In genomic region chr9:35814106-35814840, GRCh38 we compare ENCODE assay signal across 8 cellular contexts. TPM values are rescaled to one million over a fixed set of nuclear protein-coding genes. Genes with fewer than 3 reads are reported as not detected.
DNase-seq lines count a peak whose midpoint lies in the region; ATAC-seq and TF ChIP-seq lines count a peak whose summit lies in the region.

No MANE protein-coding gene starts in this region.

- TSS peak; percentile 42 for BruUV-seq in HCT116 (replicated peaks; lab: Mats Ljungman, UMichigan)

- no peaks in the 10 kb centered on the region for H3K79me2 ChIP-seq in HCT116 (ENCODE audit: insufficient read depth, low read length)

- peak in 2 of 3 experiments; percentile 22 to 30; a peak in 3 of 6 replicates for TF ChIP-seq CTCF in HCT116 (IDR thresholded peaks at IDR 0.05 in 2 of 3, conservative IDR thresholded peaks at IDR 0.05 in 1 of 3; ENCODE audit: borderline replicate concordance in 1 of 3, insufficient read depth in 1 of 3, low read depth in 2 of 3, low read length in 2 of 3)
- peak; percentile 37; the same call in 1 of the 2 replicates for TF ChIP-seq CTCF in LNCaP clone FGC (IDR thresholded peaks at IDR 0.05; ENCODE audit: control insufficient read depth, extremely low read depth, insufficient read depth)
- peak; percentile 28; the same call in 1 of the 2 replicates for TF ChIP-seq CTCF in WI38 (IDR thresholded peaks at IDR 0.05; ENCODE audit: low read depth, low read length)

- POLR2A ChIA-PET in HCT116 (lab: Charles Lee), result interaction anchor here (1.2 to 1.3 kb wide), 2 partner anchors 14 to 68 kb away, joined by 3 read pairs; no protein-coding TSS in a partner anchor

- H4K20me1 ChIP-seq in HCT116 (ENCODE audit: insufficient read depth), result no peaks in the 10 kb centered on the region

- H3K4me1 ChIP-seq in HCT116 (ENCODE audit: control insufficient read depth in 1 of 2, insufficient read depth in 2 of 2, low read length in 2 of 2) (peaks cover 7 to 17% of the 10 kb centered on the region in 2 experiments; a peak in 3 of 4 replicates), esophagus (ENCODE audit: control insufficient read depth in 2 of 2, insufficient read depth in 2 of 2, low read length in 1 of 2) (peaks cover 3% of the 10 kb centered on the region in 2 donors), thymus (ENCODE audit: control insufficient read depth, insufficient read depth, low read length) (peaks cover 26% of the 10 kb centered on the region)

- H3K9ac ChIP-seq in HCT116 (ENCODE audit: low read length), result peak overlapping the region; percentile 95

- H3K36me3 ChIP-seq in HCT116 (ENCODE audit: control insufficient read depth in 1 of 2, insufficient read depth in 2 of 2, low read length in 2 of 2) (no peaks in the 10 kb centered on the region), esophagus (ENCODE audit: control insufficient read depth in 2 of 2, insufficient read depth in 2 of 2, low read length in 1 of 2) (peaks cover 0 to 3% of the 10 kb centered on the region in 2 donors), thymus (ENCODE audit: control insufficient read depth, insufficient read depth) (peaks cover 3% of the 10 kb centered on the region)

- DNase-seq in 8988T, result peak; percentile 33
- peak; percentile 79 for DNase-seq in ELR (ENCODE audit: low read depth)
- no peak for DNase-seq in HCT116 (ENCODE audit: low read depth, low spot score)
- DNase-seq in LNCaP clone FGC (ENCODE audit: low read depth), result no peak
- peak; percentile 19 for DNase-seq in middle frontal gyrus (ENCODE audit: extremely low spot score, low spot score)

- CTCF ChIA-PET in HCT116 (lab: Charles Lee), result interaction anchor here (1.0 to 2.1 kb wide), 6 partner anchors 12 to 153 kb away, joined by 3 to 13 read pairs (median 6); no protein-coding TSS in a partner anchor

- H3K9me3 ChIP-seq in HCT116 (ENCODE audit: control insufficient read depth in 1 of 2, insufficient read depth in 1 of 2, low read depth in 1 of 2, low read length in 2 of 2) (no peaks in the 10 kb centered on the region), esophagus (ENCODE audit: control insufficient read depth in 2 of 2, insufficient read depth in 1 of 2, low read depth in 1 of 2, low read length in 1 of 2) (no peaks in the 10 kb centered on the region), thymus (ENCODE audit: control insufficient read depth) (no peaks in the 10 kb centered on the region)

- peak; percentile 33 for ATAC-seq in HCT116

- H3K9me2 ChIP-seq in HCT116 (ENCODE audit: insufficient read depth), result no peaks in the 10 kb centered on the region

- RAD21 ChIA-PET in HCT116 (lab: Charles Lee; ENCODE audit: low non-redundant PET in 1 of 2, low total read pairs in 2 of 2, uncharacterized antibody in 2 of 2, unreplicated experiment in 2 of 2), result no interaction called here

- 6 to 7% methylated on average over 29 of the region's 29 CpGs for whole genome bisulfite sequencing in esophagus, 2 donors
- WGBS in thymus, result 13% methylated on average over 29 of the region's 29 CpGs

- TF ChIP-seq RAD21 in HCT116 (IDR thresholded peaks at IDR 0.05; ENCODE audit: low read depth), result no peak

- TF ChIP-seq POLR2A in HCT116 (IDR thresholded peaks at IDR 0.05; ENCODE audit: borderline replicate concordance, extremely low read depth, insufficient read depth, insufficient read length), result no peak

- peak overlapping the region; percentile 86 to 88 for H3K4me3 ChIP-seq in HCT116 (replicated peaks in 1 of 2; ENCODE audit: low read depth in 1 of 2, low read length in 2 of 2)
- H3K4me3 ChIP-seq in LNCaP clone FGC (ENCODE audit: low read depth, low read length), result peak overlapping the region; percentile 83
- H3K4me3 ChIP-seq in WI38 (ENCODE audit: low read depth, low read length), result peak overlapping the region; percentile 81
- peak overlapping the region; percentile 83 to 84 for H3K4me3 ChIP-seq in esophagus (ENCODE audit: low read depth in 1 of 2, low read length in 2 of 2)
- H3K4me3 ChIP-seq in thymus (ENCODE audit: low read length), result peak overlapping the region; percentile 84

- H3K27ac ChIP-seq in HCT116 (ENCODE audit: low read depth, low read length) (peak overlapping the region; percentile 97), esophagus (ENCODE audit: low read depth in 2 of 2, low read length in 1 of 2) (peak overlapping the region; percentile 93 to 98), thymus (ENCODE audit: low read depth) (peak overlapping the region; percentile 92)

- intact Hi-C loops in HCT116 (cut with micrococcal nuclease), result no loop called here

- H2AFZ ChIP-seq in HCT116 (ENCODE audit: low read depth, low read length, poor library complexity, severe bottlenecking), result no peak overlapping the region

- H3K4me2 ChIP-seq in HCT116 (ENCODE audit: low read length), result peak overlapping the region; percentile 89

- H3K27me3 ChIP-seq in HCT116 (ENCODE audit: insufficient read depth, low read length) (no peaks in the 10 kb centered on the region), esophagus (ENCODE audit: control insufficient read depth in 1 of 2, insufficient read depth in 2 of 2, low read length in 2 of 2) (no peaks in the 10 kb centered on the region), thymus (ENCODE audit: control insufficient read depth, insufficient read depth) (no peaks in the 10 kb centered on the region)

TF ChIP-seq in HCT116, 20 proteins besides CTCF, POLR2A, EP300 and RAD21 (continues in another document):
- TF ChIP-seq EZH2 (IDR thresholded peaks at IDR 0.05), result no peak
- peak; percentile 65; the same call in 1 of the 2 replicates for TF ChIP-seq ZFX (IDR thresholded peaks at IDR 0.05)
- no peak for TF ChIP-seq EZH2phosphoT487 (IDR thresholded peaks at IDR 0.05; ENCODE audit: borderline replicate concordance)
- TF ChIP-seq MAX (IDR thresholded peaks at IDR 0.05), result peak; percentile 28
- TF ChIP-seq ELF1 (IDR thresholded peaks at IDR 0.05; ENCODE audit: borderline replicate concordance, low read depth), result no peak
- no peak for TF ChIP-seq FOSL1 (IDR thresholded peaks at IDR 0.05; ENCODE audit: low read depth)
- no peak for TF ChIP-seq ZNF274 (IDR thresholded peaks at IDR 0.05; ENCODE audit: low read depth, low read length)
- no peak for TF ChIP-seq YY1 (IDR thresholded peaks at IDR 0.05; ENCODE audit: extremely low read depth, insufficient replicate concordance, low read depth, low read length)
- no peak for TF ChIP-seq POLR2AphosphoS5 (IDR thresholded peaks at IDR 0.05; ENCODE audit: low read depth, low read length)
- TF ChIP-seq REST (IDR thresholded peaks at IDR 0.05; ENCODE audit: low read depth), result no peak
- TF ChIP-seq SIN3A (IDR thresholded peaks at IDR 0.05; ENCODE audit: low read depth), result no peak

RNA-seq across cellular contexts. Expression of gene HINT2, which starts 0.6 kb away (rescaled TPM):
- total RNA-seq in HCT116 (2021; ENCODE audit: unreplicated experiment), result 49.0 TPM
- polyA plus RNA-seq in HCT116 (2012), result 60.9 and 73.0 TPM in 2 replicates
- 10 to 100 TPM; 43.1 to 45.0 TPM for polyA plus RNA-seq in esophagus
- 68.3 TPM for polyA plus RNA-seq in thymus

RNA-seq across cellular contexts. Expression of gene SPAG8, which starts 2.2 kb away (rescaled TPM):
- 0.39 TPM for total RNA-seq in HCT116 (2021; ENCODE audit: unreplicated experiment)
- polyA plus RNA-seq in HCT116 (2012), result 0.10 and 0.29 TPM in 2 replicates
- polyA plus RNA-seq in esophagus (under 1 TPM; 0.52 to 0.57 TPM), thymus (3.4 TPM)

RNA-seq across cellular contexts. Expression of gene FAM221B, which starts 14.3 kb away (rescaled TPM):
- total RNA-seq in HCT116 (2021; ENCODE audit: unreplicated experiment), result not detected
- not detected in 2 replicates for polyA plus RNA-seq in HCT116 (2012)
- polyA plus RNA-seq in esophagus (not detected), thymus (0.05 TPM)

RNA-seq across cellular contexts. Expression of gene TMEM8B, which starts 14.8 kb away (rescaled TPM):
- 7.2 TPM for total RNA-seq in HCT116 (2021; ENCODE audit: unreplicated experiment)
- polyA plus RNA-seq in HCT116 (2012), result 7.1 and 7.2 TPM in 2 replicates
- polyA plus RNA-seq in esophagus (1 to 10 TPM; 2.2 to 3.0 TPM), thymus (11.9 TPM)

RNA-seq across cellular contexts. Expression of gene NPR2, which starts 22.9 kb away (rescaled TPM):
- total RNA-seq in HCT116 (2021; ENCODE audit: unreplicated experiment), result 18.8 TPM
- 20.0 and 21.6 TPM in 2 replicates for polyA plus RNA-seq in HCT116 (2012)
- 1 to 10 TPM; 3.8 to 5.1 TPM for polyA plus RNA-seq in esophagus
- polyA plus RNA-seq in thymus, result 9.3 TPM

Comparison
In these comparisons a context has a peak if more than half of its experiments do, and no peak if none do; other contexts are left out.
1. DNase-seq: peak in 8988T (single experiment), ELR (single experiment) and middle frontal gyrus (single experiment); none in HCT116 (single experiment) and LNCaP clone FGC (single experiment).
2. Peak in every context shown above with its lines, with median percentiles within 50 percentile points of each other: H3K27ac ChIP-seq, H3K4me3 ChIP-seq and CTCF ChIP-seq.